27 cellular contexts compared by ENCODE assay signal in genomic region chr10:21843645-21844044, GRCh38.
"Had no signal": no experiment of that assay in that cellular context is flagged by ENCODE, and none has a peak within 500 bp of the region (broad histone marks: within the 10 kb centered on the region; RNA-seq: fewer than 3 reads in every experiment).

No MANE protein-coding gene starts in this region.

- H3K4me1 ChIP-seq: neural progenitor cell, parathyroid adenoma, psoas muscle, right lobe of liver, sigmoid colon, stomach, thyroid gland, tibial nerve, upper lobe of left lung, vagina had no signal

- H3K4me3 Mint-ChIP-seq: nephron; neural progenitor cell; stimulated activated effector memory CD8-positive, alpha-beta T cell treated with anti-CD3 and anti-CD28 coated beads, Interleukin-12 subunit alpha, Interleukin-12 subunit beta, amount 100 ng/mL, for 72 hours; stimulated activated naive B cell treated with anti-CD40 and anti-IgM and Interleukin-4, amounts not matched to agents 10 μg/mL and 1 μg/mL and 100 μg/mL, for 72 hours; stimulated activated naive CD8-positive, alpha-beta T cell treated with anti-CD3 and anti-CD28 coated beads, Interleukin-15, Interleukin-2, amounts not matched to agents 100 ng/mL and 50 ng/mL, for 24 hours had no signal

- H2AFZ ChIP-seq: neural progenitor cell, parathyroid adenoma had no signal

- H3K9ac ChIP-seq: neural progenitor cell, parathyroid adenoma had no signal

- H3K4me3 ChIP-seq: neural progenitor cell, ovary, psoas muscle, right lobe of liver, sigmoid colon, stomach, thoracic aorta, thyroid gland, tibial nerve, upper lobe of left lung, vagina had no signal

- H3K27me3 Mint-ChIP-seq: progenitor cell of endocrine pancreas; stimulated activated naive B cell treated with anti-CD40 and anti-IgM and Interleukin-4, amounts not matched to agents 10 μg/mL and 1 μg/mL and 100 μg/mL, for 72 hours; stimulated activated naive CD8-positive, alpha-beta T cell treated with anti-CD3 and anti-CD28 coated beads, Interleukin-15, Interleukin-2, amounts not matched to agents 100 ng/mL and 50 ng/mL, for 24 hours had no signal

- H3K4me1 Mint-ChIP-seq: nephron; neural progenitor cell; stimulated activated effector memory CD8-positive, alpha-beta T cell treated with anti-CD3 and anti-CD28 coated beads, Interleukin-12 subunit alpha, Interleukin-12 subunit beta, amount 100 ng/mL, for 72 hours; stimulated activated naive B cell treated with anti-CD40 and anti-IgM and Interleukin-4, amounts not matched to agents 10 μg/mL and 1 μg/mL and 100 μg/mL, for 72 hours had no signal

- H3K27me3 ChIP-seq: neural progenitor cell, ovary, right lobe of liver, sigmoid colon, stomach, thyroid gland, tibial nerve, upper lobe of left lung, vagina had no signal

- H3K27ac ChIP-seq: neural progenitor cell, ovary, parathyroid adenoma, psoas muscle, right lobe of liver, sigmoid colon, stomach, thoracic aorta, thyroid gland, tibial nerve, upper lobe of left lung, vagina had no signal

- H3K36me3 ChIP-seq: neural progenitor cell, ovary, right lobe of liver, thoracic aorta, thyroid gland, upper lobe of left lung had no signal

- DNase-seq: occipital lobe; ovary; posterior cingulate gyrus; psoas muscle; right cardiac atrium; right lobe of liver; sigmoid colon; small intestine; stimulated activated CD4-positive, alpha-beta T cell treated with anti-CD3 and anti-CD28 coated beads, Interleukin-15, amount 100 ng/mL, for 24 hours; stimulated activated CD4-positive, alpha-beta T cell treated with anti-CD3 and anti-CD28 coated beads, Interleukin-2, amount 100 ng/mL, for 24 hours; stimulated activated CD4-positive, alpha-beta T cell treated with anti-CD3 and anti-CD28 coated beads, Interleukin-2, amount 100 ng/mL, for 48 hours; stimulated activated CD4-positive, alpha-beta T cell treated with anti-CD3 and anti-CD28 coated beads, Interleukin-4, amount 100 ng/mL, for 24 hours; stimulated activated naive B cell treated with anti-CD40 and anti-IgM and Interleukin-4, amounts not matched to agents 10 μg/mL and 1 μg/mL and 100 μg/mL, for 72 hours; stimulated activated naive CD4-positive, alpha-beta T cell treated with Interleukin-2 at 50 U/mL for 16 hours; stomach; thyroid gland; trophoblast cell; upper lobe of left lung had no signal

- ATAC-seq: psoas muscle; right cardiac atrium; right lobe of liver; stimulated activated effector memory CD8-positive, alpha-beta T cell treated with anti-CD3 and anti-CD28 coated beads, Interleukin-12 subunit alpha, Interleukin-12 subunit beta, amount 100 ng/mL, for 72 hours; stimulated activated naive B cell treated with anti-CD40 and anti-IgM and Interleukin-4, amounts not matched to agents 10 μg/mL and 1 μg/mL and 100 μg/mL, for 72 hours had no signal

- H3K9me3 ChIP-seq: ovary, psoas muscle, right lobe of liver, thoracic aorta, thyroid gland, vagina had no signal

- H3K4me2 ChIP-seq: neural progenitor cell had no signal

- H3K27ac Mint-ChIP-seq: nephron; neural progenitor cell; progenitor cell of endocrine pancreas; stimulated activated effector memory CD8-positive, alpha-beta T cell treated with anti-CD3 and anti-CD28 coated beads, Interleukin-12 subunit alpha, Interleukin-12 subunit beta, amount 100 ng/mL, for 72 hours; stimulated activated naive B cell treated with anti-CD40 and anti-IgM and Interleukin-4, amounts not matched to agents 10 μg/mL and 1 μg/mL and 100 μg/mL, for 72 hours; stimulated activated naive CD8-positive, alpha-beta T cell treated with anti-CD3 and anti-CD28 coated beads, Interleukin-15, Interleukin-2, amounts not matched to agents 100 ng/mL and 50 ng/mL, for 24 hours had no signal
